9 cellular contexts compared by ENCODE assay signal in the genomic region with DNA sequence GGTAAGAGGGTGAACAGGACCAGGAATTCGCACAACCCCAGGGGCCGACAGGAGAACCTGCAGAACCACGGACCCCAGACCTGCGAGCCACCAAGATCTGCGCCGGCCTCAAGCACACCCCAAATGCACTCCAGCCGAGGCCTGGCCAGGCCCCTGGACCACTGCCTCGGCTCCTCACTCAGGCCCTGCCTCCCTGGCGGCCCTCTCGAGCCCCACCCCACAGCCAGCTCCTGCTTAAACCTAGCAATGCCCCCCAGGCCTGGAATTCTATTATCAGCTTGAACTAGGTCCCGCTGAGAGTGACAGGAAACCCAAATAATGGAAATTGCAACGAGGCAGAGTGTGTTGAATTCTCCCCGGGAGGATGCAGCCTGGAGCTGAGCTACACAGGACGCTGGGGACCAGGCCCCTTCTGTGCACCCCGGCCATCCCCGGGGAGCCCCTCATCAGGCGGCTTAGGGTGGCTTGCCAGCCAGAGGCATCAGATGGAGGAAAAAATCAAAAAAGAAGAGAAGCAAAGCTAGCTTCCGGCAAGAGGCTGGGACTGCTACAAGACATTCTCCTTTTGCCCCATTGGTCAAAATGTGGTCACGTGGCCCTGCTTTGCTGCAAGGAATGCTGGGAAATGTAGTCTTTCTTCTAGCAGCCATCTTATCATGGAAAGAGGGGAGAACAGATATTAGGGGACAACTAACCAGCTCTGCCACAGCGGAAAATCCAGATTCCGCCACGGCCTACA. TPM values are rescaled to one million over a fixed set of nuclear protein-coding genes. Genes with fewer than 3 reads are reported as not detected.
DNase-seq lines count a peak whose midpoint lies in the region; ATAC-seq lines count a peak whose summit lies in the region.
"Had no signal": no experiment of that assay in that cellular context is flagged by ENCODE, and none has a peak within 500 bp of the region (broad histone marks: within the 10 kb centered on the region; RNA-seq: fewer than 3 reads in every experiment).

No MANE protein-coding gene starts in this region.

- DNase-seq in DMS153 (lab: John Stamatoyannopoulos, UW) (peak; percentile 78), HS-27A (ENCODE audit: low read depth) (peak; percentile 48), NOMO-1 treated with DMSO at 0.1 percent for 48 hours (lab: John Stamatoyannopoulos, UW; ENCODE audit: unreplicated experiment) (peak; percentile 67), epidermal melanocyte (ENCODE audit: insufficient read length, low spot score) (peak; percentile 100), mucosa of gallbladder (ENCODE audit: low spot score) (peak; percentile 93)
- peak; percentile 73 for DNase-seq in activated CD8-positive, alpha-beta memory T cell treated with anti-CD3 and anti-CD28 coated beads, Interleukin-2, amount 50 U/mL, for 4 hours
- DNase-seq in stimulated activated CD8-positive, alpha-beta memory T cell treated with anti-CD3 and anti-CD28 coated beads, Interleukin-2, amount 100 ng/mL, for 1 hour (ENCODE audit: low read depth in 2 of 2): peak; percentile 33 to 68

- ATAC-seq in HG03095 (IDR thresholded peaks at IDR 0.05; ENCODE audit: unreplicated experiment): no peak

RNA-seq across cellular contexts. Expression of a gene that starts 2.4 kb away (rescaled TPM):
- total RNA-seq in mucosa of gallbladder: 0.23 TPM
- total RNA-seq: mononuclear cell had no signal

RNA-seq across cellular contexts. Expression of a gene that starts 49.6 kb away (rescaled TPM):
- 1.2 TPM for total RNA-seq in mucosa of gallbladder

Comparison
In these comparisons a context has a peak if more than half of its experiments do, and no peak if none do; other contexts are left out.
1. DNase-seq: peak in every context shown above with its lines; median percentile 100 in epidermal melanocyte; 93 in mucosa of gallbladder; 78 in DMS153; 73 in activated CD8-positive, alpha-beta memory T cell treated with anti-CD3 and anti-CD28 coated beads, Interleukin-2, amount 50 U/mL, for 4 hours; 67 in NOMO-1 treated with DMSO at 0.1 percent for 48 hours; 50 in stimulated activated CD8-positive, alpha-beta memory T cell treated with anti-CD3 and anti-CD28 coated beads, Interleukin-2, amount 100 ng/mL, for 1 hour; 48 in HS-27A.